9 cellular contexts compared by ENCODE assay signal in the genomic region with DNA sequence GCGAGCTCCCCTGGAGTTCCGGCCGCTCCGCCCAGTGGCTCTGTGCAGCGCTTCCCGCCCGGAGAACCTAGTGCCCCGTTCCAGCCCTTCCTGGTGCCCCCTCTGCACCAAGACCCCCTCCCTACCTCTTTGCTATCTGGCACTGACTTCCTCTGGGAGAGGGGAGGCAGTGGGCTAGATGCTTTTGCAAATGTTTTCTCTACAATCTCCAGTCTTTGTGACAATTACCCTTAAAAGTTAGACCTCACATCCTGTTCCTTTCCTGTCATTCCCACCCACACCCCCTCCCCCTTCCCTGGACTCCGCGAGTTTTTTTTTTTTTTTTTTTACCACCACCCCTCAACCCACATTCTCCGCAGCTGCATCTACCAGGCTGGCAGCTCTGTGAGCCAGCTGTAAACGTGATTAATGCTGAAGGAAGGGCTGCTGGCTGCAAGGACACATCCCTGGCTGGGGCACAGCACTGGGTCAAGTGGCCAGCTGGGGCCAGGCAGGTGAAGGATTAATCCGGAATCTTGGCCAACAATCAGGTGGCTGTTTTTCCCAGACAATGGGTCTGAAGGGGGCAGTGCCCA.
A peak's percentile ranks its signal among the peaks of the same experiment; 100 is the strongest.
DNase-seq lines count a peak whose midpoint lies in the region; TF ChIP-seq lines count a peak whose summit lies in the region.
"Had no signal": no experiment of that assay in that cellular context is flagged by ENCODE, and none has a peak within 500 bp of the region (broad histone marks: within the 10 kb centered on the region; RNA-seq: fewer than 3 reads in every experiment).

No MANE protein-coding gene starts in this region.

- H3K4me1 ChIP-seq in NT2/D1 (ENCODE audit: insufficient read depth, insufficient read length) (peaks cover 23% of the 10 kb centered on the region), endodermal cell (ENCODE audit: control insufficient read depth, insufficient read depth, low read length) (peaks cover 8% of the 10 kb centered on the region)

- WGBS in endodermal cell (ENCODE audit: insufficient coverage in 1 of 2, insufficient read length in 1 of 2), 2 experiments: 0 to 2% methylated on average over 2 to 13 of the region's 13 CpGs

- no peaks in the 10 kb centered on the region for H3K36me3 Mint-ChIP-seq in endodermal cell (ENCODE audit: low read depth)

- peaks cover 13% of the 10 kb centered on the region for H3K4me1 Mint-ChIP-seq in endodermal cell

- H3K27ac ChIP-seq in endodermal cell (ENCODE audit: low read depth, low read length): peak overlapping the region; percentile 94
- H3K27ac ChIP-seq: SJSA1 had no signal

- DNase-seq in NCI-H524 (lab: John Stamatoyannopoulos, UW) (peak; percentile 50 to 66), NCI-H524 treated with DMSO at 0.1 percent for 48 hours (lab: John Stamatoyannopoulos, UW) (no peak), NT2/D1 (ENCODE audit: low read depth, low spot score) (no peak), endodermal cell (peak; percentile 80), skeletal muscle cell (ENCODE audit: low read depth) (no peak), DMS53 treated with DMSO at 0.1 percent for 48 hours (lab: John Stamatoyannopoulos, UW; ENCODE audit: unreplicated experiment) (no peak), NCI-H2107 treated with DMSO at 0.1 percent for 48 hours (lab: John Stamatoyannopoulos, UW; ENCODE audit: unreplicated experiment) (no peak), NCI-H1048 (lab: John Stamatoyannopoulos, UW) (no peak)

- H3K9me3 ChIP-seq in NT2/D1 (ENCODE audit: insufficient read depth, low read length) (peaks cover 3% of the 10 kb centered on the region; the same call in 1 of the 2 replicates), endodermal cell (ENCODE audit: control insufficient read depth, low read length) (no peaks in the 10 kb centered on the region)
- H3K9me3 ChIP-seq: SJSA1 had no signal

- peaks cover 3% of the 10 kb centered on the region for H3K27me3 ChIP-seq in NT2/D1 (ENCODE audit: insufficient read depth, insufficient read length)
- no peaks in the 10 kb centered on the region for H3K27me3 ChIP-seq in endodermal cell (ENCODE audit: control insufficient read depth, insufficient read depth, low read length, poor library complexity, severe bottlenecking)

- no peaks in the 10 kb centered on the region for H3K9me3 Mint-ChIP-seq in endodermal cell

- peak overlapping the region; percentile 49 for H3K4me3 ChIP-seq in NT2/D1 (ENCODE audit: insufficient read length, low read depth)
- H3K4me3 ChIP-seq in endodermal cell (ENCODE audit: low read length): peak overlapping the region; percentile 80
- H3K4me3 ChIP-seq in skeletal muscle cell (ENCODE audit: low read depth, low read length): peak overlapping the region; percentile 12
- H3K4me3 ChIP-seq: SJSA1 had no signal

- H3K36me3 ChIP-seq in NT2/D1 (ENCODE audit: insufficient read depth, insufficient read length, low read length): no peaks in the 10 kb centered on the region
- H3K36me3 ChIP-seq in endodermal cell (ENCODE audit: control insufficient read depth, insufficient read depth, low read length): no peaks in the 10 kb centered on the region
- H3K36me3 ChIP-seq: SJSA1 had no signal

- no peak for TF ChIP-seq CTCF in endodermal cell (conservative IDR thresholded peaks at IDR 0.05)

- peak overlapping the region; percentile 100 for H3K27ac Mint-ChIP-seq in endodermal cell

- H3K4me3 Mint-ChIP-seq in endodermal cell: peak overlapping the region; percentile 70

- H3K9ac ChIP-seq in NT2/D1 (ENCODE audit: insufficient read length, low read depth) (peak overlapping the region; percentile 82), endodermal cell (ENCODE audit: extremely low read depth, low read length, poor library complexity, severe bottlenecking) (peak overlapping the region; percentile 94)

- no peaks in the 10 kb centered on the region for H3K27me3 Mint-ChIP-seq in endodermal cell (ENCODE audit: insufficient read depth)

Comparison
In these comparisons a context has a peak if more than half of its experiments do, and no peak if none do; other contexts are left out.
1. DNase-seq: peak in NCI-H524 (2 of 2) and endodermal cell (single experiment); none in NCI-H524 treated with DMSO at 0.1 percent for 48 hours (single experiment), NT2/D1 (single experiment), skeletal muscle cell (single experiment), DMS53 treated with DMSO at 0.1 percent for 48 hours (single experiment), NCI-H2107 treated with DMSO at 0.1 percent for 48 hours (single experiment) and NCI-H1048 (single experiment).
2. H3K4me3 ChIP-seq: peak in every context shown above with its lines; median percentile 80 in endodermal cell; 49 in NT2/D1; 12 in skeletal muscle cell.